In the genomic region with DNA sequence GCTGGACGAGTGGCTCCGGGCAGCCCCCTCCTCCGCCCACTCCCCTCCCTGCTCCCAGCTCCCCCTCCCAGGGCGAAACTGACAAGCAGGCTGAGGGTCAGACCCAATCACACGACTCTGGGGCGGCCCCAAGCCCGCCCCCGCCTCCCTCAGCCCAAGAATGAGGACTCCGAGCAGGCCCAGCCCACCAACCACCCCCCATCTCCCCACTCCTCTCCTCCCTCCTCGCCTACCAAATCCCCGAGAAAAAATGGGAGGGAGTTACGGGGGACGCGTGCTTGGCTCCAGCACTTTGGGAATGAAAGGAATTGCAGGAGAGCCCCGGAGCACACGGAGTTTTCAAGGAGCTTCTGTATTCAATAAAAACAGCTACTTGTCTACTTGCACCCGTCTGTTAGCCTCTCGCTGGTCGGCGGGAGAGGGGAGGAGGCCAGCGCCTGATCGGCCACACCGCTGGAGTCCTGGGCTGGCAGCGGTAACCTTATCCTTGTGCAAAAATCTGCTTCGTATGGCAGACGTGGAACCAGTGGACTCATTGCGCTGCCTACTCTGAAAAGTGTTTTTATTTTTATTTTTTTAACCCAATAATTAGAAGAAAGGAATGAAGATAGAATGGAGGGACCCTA, we compare ENCODE assay signal across 12 cellular contexts. TPM values are rescaled to one million over a fixed set of nuclear protein-coding genes. Genes with fewer than 3 reads are reported as not detected.
DNase-seq lines count a peak whose midpoint lies in the region; ATAC-seq and TF ChIP-seq lines count a peak whose summit lies in the region.
"Had no signal": no experiment of that assay in that cellular context is flagged by ENCODE, and none has a peak within 500 bp of the region (broad histone marks: within the 10 kb centered on the region; RNA-seq: fewer than 3 reads in every experiment).

No MANE protein-coding gene starts in this region.

- no peak overlapping the region for H3K4me3 Mint-ChIP-seq in activated T-helper 1 cell treated with anti-CD3 and anti-CD28 coated beads, Interleukin-12 subunit alpha, Interleukin-12 subunit beta, Interleukin-2, Interleukin-4 antibody, amounts not matched to agents 30 ng/mL and 10 ng/mL and 1 ng/mL, durations not matched to agents 14 hours and 24 hours and 36 hours
- H3K4me3 Mint-ChIP-seq: activated naive CD8-positive, alpha-beta T cell treated with anti-CD3 and anti-CD28 coated beads, Interleukin-2, amount 10 ng/mL, durations not matched to agents 7 days and 5 days had no signal

- no peaks in the 10 kb centered on the region for H3K36me3 Mint-ChIP-seq in activated T-helper 1 cell treated with anti-CD3 and anti-CD28 coated beads, Interleukin-12 subunit alpha, Interleukin-12 subunit beta, Interleukin-2, Interleukin-4 antibody, amounts not matched to agents 30 ng/mL and 10 ng/mL and 1 ng/mL, durations not matched to agents 14 hours and 24 hours and 36 hours (ENCODE audit: low read depth)
- H3K36me3 Mint-ChIP-seq: activated naive CD8-positive, alpha-beta T cell treated with anti-CD3 and anti-CD28 coated beads, Interleukin-2, amount 10 ng/mL, durations not matched to agents 7 days and 5 days had no signal

- no peaks in the 10 kb centered on the region for H3K9me3 ChIP-seq in body of pancreas
- H3K9me3 ChIP-seq in iPS-15b (ENCODE audit: control insufficient read depth, insufficient read depth, low read length) = no peaks in the 10 kb centered on the region

- no peak overlapping the region for H3K27ac Mint-ChIP-seq in activated T-helper 1 cell treated with anti-CD3 and anti-CD28 coated beads, Interleukin-12 subunit alpha, Interleukin-12 subunit beta, Interleukin-2, Interleukin-4 antibody, amounts not matched to agents 30 ng/mL and 10 ng/mL and 1 ng/mL, durations not matched to agents 14 hours and 24 hours and 36 hours
- H3K27ac Mint-ChIP-seq: activated naive CD8-positive, alpha-beta T cell treated with anti-CD3 and anti-CD28 coated beads, Interleukin-2, amount 10 ng/mL, durations not matched to agents 7 days and 5 days had no signal

- intact Hi-C loops in body of pancreas (cut with DNase I) = no loop called here
- intact Hi-C loops in activated T-helper 1 cell treated with anti-CD3 and anti-CD28 coated beads, Interleukin-12 subunit alpha, Interleukin-12 subunit beta, Interleukin-2, Interleukin-4 antibody, amounts not matched to agents 30 ng/mL and 10 ng/mL and 1 ng/mL, durations not matched to agents 14 hours and 24 hours and 36 hours (cut with micrococcal nuclease) = no loop called here

- H3K9ac ChIP-seq in iPS-15b (ENCODE audit: low read depth, low read length) = peak overlapping the region; percentile 66

- H3K4me3 ChIP-seq in body of pancreas (peak overlapping the region in 1 of 2 donors; percentile 9), iPS-15b (ENCODE audit: low read depth, low read length) (peak overlapping the region; percentile 95)

- H3K27me3 Mint-ChIP-seq in activated T-helper 1 cell treated with anti-CD3 and anti-CD28 coated beads, Interleukin-12 subunit alpha, Interleukin-12 subunit beta, Interleukin-2, Interleukin-4 antibody, amounts not matched to agents 30 ng/mL and 10 ng/mL and 1 ng/mL, durations not matched to agents 14 hours and 24 hours and 36 hours (ENCODE audit: insufficient read depth) = peaks cover 24% of the 10 kb centered on the region

- no peaks in the 10 kb centered on the region for H3K27me3 ChIP-seq in body of pancreas
- H3K27me3 ChIP-seq in iPS-15b (ENCODE audit: control insufficient read depth, insufficient read depth, low read length) = peaks cover 4% of the 10 kb centered on the region

- DNase-seq in EL (peak; percentile 89), body of pancreas (peak in 3 of 4 donors; percentile 14 to 40 (median 23)), renal cortical epithelial cell (ENCODE audit: low read depth) (peak; percentile 31), NCI-H2196 (lab: John Stamatoyannopoulos, UW; ENCODE audit: unreplicated experiment) (no peak)
- no peak for DNase-seq in activated T-helper 1 cell treated with anti-CD3 and anti-CD28 coated beads, Interleukin-12 subunit alpha, Interleukin-12 subunit beta, Interleukin-2, Interleukin-4 antibody, amounts not matched to agents 30 ng/mL and 10 ng/mL and 1 ng/mL, durations not matched to agents 14 hours and 24 hours and 36 hours (ENCODE audit: low spot score)
- DNase-seq: activated naive CD8-positive, alpha-beta T cell treated with anti-CD3 and anti-CD28 coated beads, Interleukin-2, amount 10 ng/mL, durations not matched to agents 7 days and 5 days; Kasumi-1; small intestine; T-helper 9 cell had no signal

- no peak for TF ChIP-seq POLR2A in body of pancreas (IDR thresholded peaks at IDR 0.05)
- no peak for TF ChIP-seq POLR2A in GM18505 (IDR thresholded peaks at IDR 0.05; ENCODE audit: borderline replicate concordance, extremely low read depth, insufficient read depth, insufficient read length)

- no peaks in the 10 kb centered on the region for H3K9me3 Mint-ChIP-seq in activated T-helper 1 cell treated with anti-CD3 and anti-CD28 coated beads, Interleukin-12 subunit alpha, Interleukin-12 subunit beta, Interleukin-2, Interleukin-4 antibody, amounts not matched to agents 30 ng/mL and 10 ng/mL and 1 ng/mL, durations not matched to agents 14 hours and 24 hours and 36 hours
- H3K9me3 Mint-ChIP-seq: activated naive CD8-positive, alpha-beta T cell treated with anti-CD3 and anti-CD28 coated beads, Interleukin-2, amount 10 ng/mL, durations not matched to agents 7 days and 5 days had no signal

- ATAC-seq in body of pancreas (peak; percentile 39), GM18505 (IDR thresholded peaks at IDR 0.05; ENCODE audit: unreplicated experiment) (no peak), HG03432 (IDR thresholded peaks at IDR 0.05; ENCODE audit: unreplicated experiment) (no peak)

- no peaks in the 10 kb centered on the region for H3K36me3 ChIP-seq in body of pancreas (replicated peaks in 1 of 2; ENCODE audit: insufficient read depth in 1 of 2, low read depth in 2 of 2)
- no peaks in the 10 kb centered on the region for H3K36me3 ChIP-seq in iPS-15b (ENCODE audit: control insufficient read depth, insufficient read depth, low read length)

- H3K27ac ChIP-seq in body of pancreas = no peak overlapping the region

- H3K4me1 Mint-ChIP-seq in activated T-helper 1 cell treated with anti-CD3 and anti-CD28 coated beads, Interleukin-12 subunit alpha, Interleukin-12 subunit beta, Interleukin-2, Interleukin-4 antibody, amounts not matched to agents 30 ng/mL and 10 ng/mL and 1 ng/mL, durations not matched to agents 14 hours and 24 hours and 36 hours (ENCODE audit: low read depth) = no peaks in the 10 kb centered on the region
- H3K4me1 Mint-ChIP-seq: activated naive CD8-positive, alpha-beta T cell treated with anti-CD3 and anti-CD28 coated beads, Interleukin-2, amount 10 ng/mL, durations not matched to agents 7 days and 5 days had no signal

- no peak for TF ChIP-seq CTCF in body of pancreas (IDR thresholded peaks at IDR 0.05)

- 8 to 12% methylated on average over 23 to 27 of the region's 27 CpGs for WGBS in body of pancreas, 2 donors

- H3K4me1 ChIP-seq in body of pancreas (peaks cover 23% of the 10 kb centered on the region), iPS-15b (ENCODE audit: control insufficient read depth, insufficient read depth, low read length) (peaks cover 6% of the 10 kb centered on the region)

RNA-seq across cellular contexts. Expression of a gene that starts 0.3 kb away (rescaled TPM):
- total RNA-seq in body of pancreas (1 to 10 TPM in 1 of 2 donors, under 1 TPM in 1; 0.52 to 2.6 TPM), renal cortical epithelial cell (13.7 and 25.9 TPM in 2 replicates)
- not detected in 2 replicates for total RNA-seq in activated T-helper 1 cell treated with anti-CD3 and anti-CD28 coated beads, Interleukin-12 subunit alpha, Interleukin-12 subunit beta, Interleukin-2, Interleukin-4 antibody, amounts not matched to agents 30 ng/mL and 10 ng/mL and 1 ng/mL, durations not matched to agents 14 hours and 24 hours and 36 hours
- total RNA-seq: activated naive CD8-positive, alpha-beta T cell treated with anti-CD3 and anti-CD28 coated beads, Interleukin-2, amount 10 ng/mL, durations not matched to agents 7 days and 5 days had no signal

Comparison
In these comparisons a context has a peak if more than half of its experiments do, and no peak if none do; other contexts are left out.
1. DNase-seq: peak in EL (single experiment), body of pancreas (3 of 4) and renal cortical epithelial cell (single experiment); none in NCI-H2196 (single experiment) and activated T-helper 1 cell treated with anti-CD3 and anti-CD28 coated beads, Interleukin-12 subunit alpha, Interleukin-12 subunit beta, Interleukin-2, Interleukin-4 antibody, amounts not matched to agents 30 ng/mL and 10 ng/mL and 1 ng/mL, durations not matched to agents 14 hours and 24 hours and 36 hours (single experiment).